Comparison of ENCODE assay signal across 1 cellular context in genomic region chr2:54330226-54331094, GRCh38.
TF ChIP-seq lines count a peak whose summit lies in the region.

No MANE protein-coding gene starts in this region.

TF ChIP-seq in HepG2, 621 proteins besides CTCF, POLR2A, EP300 and RAD21 (continued from another document and continues in another):
- peak; percentile 82; the same call in 1 of the 2 replicates for TF ChIP-seq AKNA (CRISPR knock-in tag; IDR thresholded peaks at IDR 0.05; ENCODE audit: borderline replicate concordance)
- peak; percentile 45 for TF ChIP-seq AGO1 (IDR thresholded peaks at IDR 0.05; ENCODE audit: low read depth, low read length, poor library complexity, severe bottlenecking)
- 0 out of 2 replicates have a peak, but pooled peaks have one; percentile 50 for TF ChIP-seq GTF3A (CRISPR knock-in tag; conservative IDR thresholded peaks at IDR 0.05)
- TF ChIP-seq ZNF607 (CRISPR knock-in tag; IDR thresholded peaks at IDR 0.05; ENCODE audit: borderline replicate concordance): peak; percentile 88; the same call in 1 of the 2 replicates
- no peak; the same call in 1 of the 2 replicates for TF ChIP-seq ZBED4 (CRISPR knock-in tag; IDR thresholded peaks at IDR 0.05; ENCODE audit: borderline replicate concordance)
- TF ChIP-seq YEATS2 (CRISPR knock-in tag; IDR thresholded peaks at IDR 0.05; ENCODE audit: borderline replicate concordance): 0 out of 2 replicates have a peak, but pooled peaks have one; percentile 33
- TF ChIP-seq ZNF136 (CRISPR knock-in tag; IDR thresholded peaks at IDR 0.05; ENCODE audit: low read depth): peak; percentile 54; the same call in 1 of the 2 replicates
- TF ChIP-seq ZC3H4 (CRISPR knock-in tag; IDR thresholded peaks at IDR 0.05; ENCODE audit: borderline replicate concordance): no peak
- TF ChIP-seq ZNF652 (CRISPR knock-in tag; IDR thresholded peaks at IDR 0.05; ENCODE audit: borderline replicate concordance, low read depth): no peak
- peak; percentile 83 for TF ChIP-seq SMAD9 (CRISPR knock-in tag; IDR thresholded peaks at IDR 0.05)
- no peak for TF ChIP-seq ZFP82 (CRISPR knock-in tag; IDR thresholded peaks at IDR 0.05; ENCODE audit: borderline replicate concordance)
- TF ChIP-seq ZNF704 (CRISPR knock-in tag; IDR thresholded peaks at IDR 0.05; ENCODE audit: borderline replicate concordance): peak; percentile 98
- peak; percentile 95 for TF ChIP-seq MXD3 (CRISPR knock-in tag; IDR thresholded peaks at IDR 0.05)
- TF ChIP-seq ZNF576 (CRISPR knock-in tag; IDR thresholded peaks at IDR 0.05): no peak
- peak; percentile 51; the same call in 1 of the 2 replicates for TF ChIP-seq ZZZ3 (CRISPR knock-in tag; IDR thresholded peaks at IDR 0.05; ENCODE audit: borderline replicate concordance)
- TF ChIP-seq ATF3 (CRISPR knock-in tag; IDR thresholded peaks at IDR 0.05): no peak
- TF ChIP-seq CBFB (CRISPR knock-in tag; IDR thresholded peaks at IDR 0.05): no peak; the same call in 1 of the 2 replicates
- TF ChIP-seq AHDC1 (CRISPR knock-in tag; IDR thresholded peaks at IDR 0.05; ENCODE audit: borderline replicate concordance): peak; percentile 65
- TF ChIP-seq ZKSCAN1 (IDR thresholded peaks at IDR 0.05; ENCODE audit: low read length): 0 out of 2 replicates have a peak, but pooled peaks have one; percentile 15
- peak; percentile 97 for TF ChIP-seq HNRNPLL (IDR thresholded peaks at IDR 0.05; ENCODE audit: low read depth, low read length, poor library complexity, severe bottlenecking)
- no peak for TF ChIP-seq SRSF9 (IDR thresholded peaks at IDR 0.05; ENCODE audit: borderline replicate concordance, insufficient read depth, low read depth, low read length, poor library complexity, severe bottlenecking)
- TF ChIP-seq HMGA1 (CRISPR knock-in tag; conservative IDR thresholded peaks at IDR 0.05): no peak
- TF ChIP-seq ZNF747 (CRISPR knock-in tag; IDR thresholded peaks at IDR 0.05; ENCODE audit: borderline replicate concordance): peak; percentile 97
- peak; percentile 91 for TF ChIP-seq ZBTB42 (CRISPR knock-in tag; IDR thresholded peaks at IDR 0.05)
- peak; percentile 51; the same call in 1 of the 2 replicates for TF ChIP-seq ZNF639 (CRISPR knock-in tag; conservative IDR thresholded peaks at IDR 0.05)
- no peak for TF ChIP-seq MED8 (CRISPR knock-in tag; IDR thresholded peaks at IDR 0.05; ENCODE audit: insufficient replicate concordance)
- TF ChIP-seq MBNL3 (CRISPR knock-in tag; conservative IDR thresholded peaks at IDR 0.05): no peak
- TF ChIP-seq ZNF629 (CRISPR knock-in tag; conservative IDR thresholded peaks at IDR 0.05): peak; percentile 8; the same call in 1 of the 2 replicates
- no peak for TF ChIP-seq KDM4B (CRISPR knock-in tag; IDR thresholded peaks at IDR 0.05)
- TF ChIP-seq NFYB (CRISPR knock-in tag; IDR thresholded peaks at IDR 0.05): 0 out of 2 replicates have a peak, but pooled peaks have one; percentile 8
- TF ChIP-seq ZNF740 (CRISPR knock-in tag; IDR thresholded peaks at IDR 0.05): peak; percentile 66; the same call in 1 of the 2 replicates
- peak; percentile 96 for TF ChIP-seq ZNF232 (CRISPR knock-in tag; IDR thresholded peaks at IDR 0.05; ENCODE audit: borderline replicate concordance)
- no peak for TF ChIP-seq HHEX (CRISPR knock-in tag; IDR thresholded peaks at IDR 0.05)
- peak; percentile 81; the same call in 1 of the 2 replicates for TF ChIP-seq ZXDC (CRISPR knock-in tag; IDR thresholded peaks at IDR 0.05)
- peak; percentile 80; the same call in 1 of the 2 replicates for TF ChIP-seq MXD4 (CRISPR knock-in tag; IDR thresholded peaks at IDR 0.05)
- peak; percentile 68; the same call in 1 of the 2 replicates for TF ChIP-seq ZFX (CRISPR knock-in tag; IDR thresholded peaks at IDR 0.05; ENCODE audit: low read depth)
